In genomic region chr14:76538648-76539008, GRCh38 we compare ENCODE assay signal across 36 cellular contexts.
"Had no signal": no experiment of that assay in that cellular context is flagged by ENCODE, and none has a peak within 500 bp of the region (broad histone marks: within the 10 kb centered on the region; RNA-seq: fewer than 3 reads in every experiment).

No MANE protein-coding gene starts in this region.

- H3K36me3 ChIP-seq: ascending aorta, brain microvascular endothelial cell, breast epithelium had no signal

- H3K27me3 ChIP-seq: ascending aorta, brain microvascular endothelial cell, breast epithelium had no signal

- H3K27ac Mint-ChIP-seq: activated CD4-positive, alpha-beta memory T cell treated with anti-CD3 and anti-CD28 coated beads, Interleukin-2, amount 10 ng/mL, durations not matched to agents 7 days and 5 days; activated CD4-positive, alpha-beta T cell treated with anti-CD3 and anti-CD28 coated beads for 36 hours; activated CD4-positive, alpha-beta T cell treated with anti-CD3 and anti-CD28 coated beads, Interleukin-2, amount 10 ng/mL, durations not matched to agents 7 days and 5 days; activated CD8-positive, alpha-beta memory T cell treated with anti-CD3 and anti-CD28 coated beads, Interleukin-2, amount 10 ng/mL, durations not matched to agents 7 days and 5 days; activated CD8-positive, alpha-beta T cell treated with anti-CD3 and anti-CD28 coated beads, Interleukin-2, amount 10 ng/mL, durations not matched to agents 7 days and 5 days; activated naive CD4-positive, alpha-beta T cell treated with anti-CD3 and anti-CD28 coated beads, Interleukin-2, amount 10 ng/mL, durations not matched to agents 7 days and 5 days; activated naive CD4-positive, alpha-beta T cell treated with anti-CD3 and anti-CD28 coated beads, Interleukin-2, amount 50 U/mL, for 24 hours; activated naive CD8-positive, alpha-beta T cell; activated naive CD8-positive, alpha-beta T cell treated with anti-CD3 and anti-CD28 coated beads, Interleukin-2, amount 10 ng/mL, durations not matched to agents 7 days and 5 days; activated naive CD8-positive, alpha-beta T cell treated with anti-CD3 and anti-CD28 coated beads, Interleukin-2, amount 50 U/mL, for 24 hours; activated T-cell treated with anti-CD3 and anti-CD28 coated beads, Interleukin-2, amount 50 U/mL, for 24 hours; activated T-helper 2 cell treated with anti-CD3 and anti-CD28 coated beads, Interferon-gamma antibody, Interleukin-2, Interleukin-4, amounts not matched to agents 10 μg/mL and 5 μg/mL and 100 μg/mL, durations not matched to agents 14 hours and 24 hours and 36 hours; T-helper 1 cell treated with Interleukin-12 subunit alpha and Interleukin-12 subunit beta and Interleukin-4 antibody, amounts not matched to agents 30 μg/mL and 1 μg/mL, for 36 hours; T-helper 2 cell treated with Interferon-gamma antibody and Interleukin-4, amounts not matched to agents 5 μg/mL and 100 μg/mL, for 36 hours; WTC11 had no signal

- DNase-seq: activated CD4-positive, alpha-beta memory T cell treated with anti-CD3 and anti-CD28 coated beads, Interleukin-2, amount 10 ng/mL, durations not matched to agents 7 days and 5 days; activated CD4-positive, alpha-beta T cell treated with anti-CD3 and anti-CD28 coated beads for 1 hour; activated CD4-positive, alpha-beta T cell treated with anti-CD3 and anti-CD28 coated beads for 36 hours; activated CD4-positive, alpha-beta T cell treated with anti-CD3 and anti-CD28 coated beads for 48 hours; activated CD4-positive, alpha-beta T cell treated with anti-CD3 and anti-CD28 coated beads, Interleukin-2, amount 10 ng/mL, durations not matched to agents 7 days and 5 days; activated CD4-positive, alpha-beta T cell treated with anti-CD3 and anti-CD28 coated beads, Interleukin-2, amount 50 U/mL, for 48 hours; activated CD4-positive, CD25-positive, alpha-beta regulatory T cell; activated CD8-positive, alpha-beta memory T cell treated with anti-CD3 and anti-CD28 coated beads for 24 hours; activated CD8-positive, alpha-beta memory T cell treated with anti-CD3 and anti-CD28 coated beads, Interleukin-2, amount 10 ng/mL, durations not matched to agents 7 days and 5 days; activated CD8-positive, alpha-beta memory T cell treated with anti-CD3 and anti-CD28 coated beads, Interleukin-2, amount 50 U/mL, for 48 hours; activated CD8-positive, alpha-beta T cell treated with anti-CD3 and anti-CD28 coated beads, Interleukin-2, amount 10 ng/mL, durations not matched to agents 7 days and 5 days; activated effector memory CD4-positive, alpha-beta T cell treated with Interleukin-2 at 50 U/mL for 16 hours; activated gamma-delta T cell; activated naive CD4-positive, alpha-beta T cell treated with anti-CD3 and anti-CD28 coated beads, Interleukin-2, amount 10 ng/mL, durations not matched to agents 7 days and 5 days; activated naive CD4-positive, alpha-beta T cell treated with Interleukin-2 at 50 U/mL for 16 hours; activated naive CD8-positive, alpha-beta T cell treated with anti-CD3 and anti-CD28 coated beads, Interleukin-2, amount 10 ng/mL, durations not matched to agents 7 days and 5 days; activated naive CD8-positive, alpha-beta T cell treated with anti-CD3 and anti-CD28 coated beads, Interleukin-2, amount 50 U/mL, for 24 hours; activated T-cell treated with anti-CD3 and anti-CD28 coated beads, Interleukin-2, amount 50 U/mL, for 24 hours; activated T-cell treated with anti-CD3 and anti-CD28 coated beads, Interleukin-2, amount 50 U/mL, for 48 hours; amygdala; anterior cingulate cortex; brain microvascular endothelial cell; central memory CD4-positive, alpha-beta T cell; T-helper 1 cell; T-helper 2 cell; T-helper 9 cell had no signal

- H3K9me3 ChIP-seq: ascending aorta, breast epithelium had no signal

- ATAC-seq: activated CD4-positive, alpha-beta T cell treated with anti-CD3 and anti-CD28 coated beads for 36 hours; activated CD4-positive, CD25-positive, alpha-beta regulatory T cell treated with anti-CD3 and anti-CD28 coated beads, Interleukin-2, amount 50 U/mL, for 24 hours; activated CD8-positive, alpha-beta memory T cell treated with anti-CD3 and anti-CD28 coated beads, Interleukin-2, amount 10 ng/mL, durations not matched to agents 7 days and 5 days; activated CD8-positive, alpha-beta T cell treated with anti-CD3 and anti-CD28 coated beads, Interleukin-2, amount 10 ng/mL, durations not matched to agents 7 days and 5 days; activated naive CD8-positive, alpha-beta T cell treated with anti-CD3 and anti-CD28 coated beads, Interleukin-2, amount 50 U/mL, for 24 hours; WTC11 had no signal

- H3K4me1 Mint-ChIP-seq: activated CD4-positive, alpha-beta memory T cell treated with anti-CD3 and anti-CD28 coated beads, Interleukin-2, amount 10 ng/mL, durations not matched to agents 7 days and 5 days; activated CD4-positive, alpha-beta T cell treated with anti-CD3 and anti-CD28 coated beads for 36 hours; activated CD4-positive, alpha-beta T cell treated with anti-CD3 and anti-CD28 coated beads, Interleukin-2, amount 10 ng/mL, durations not matched to agents 7 days and 5 days; activated CD8-positive, alpha-beta memory T cell treated with anti-CD3 and anti-CD28 coated beads, Interleukin-2, amount 10 ng/mL, durations not matched to agents 7 days and 5 days; activated naive CD4-positive, alpha-beta T cell treated with anti-CD3 and anti-CD28 coated beads, Interleukin-2, amount 10 ng/mL, durations not matched to agents 7 days and 5 days; activated naive CD4-positive, alpha-beta T cell treated with anti-CD3 and anti-CD28 coated beads, Interleukin-2, amount 50 U/mL, for 24 hours; activated naive CD8-positive, alpha-beta T cell treated with anti-CD3 and anti-CD28 coated beads, Interleukin-2, amount 10 ng/mL, durations not matched to agents 7 days and 5 days; activated naive CD8-positive, alpha-beta T cell treated with anti-CD3 and anti-CD28 coated beads, Interleukin-2, amount 50 U/mL, for 24 hours had no signal

- H3K4me1 ChIP-seq: ascending aorta, breast epithelium had no signal

- H3K36me3 Mint-ChIP-seq: activated CD8-positive, alpha-beta memory T cell treated with anti-CD3 and anti-CD28 coated beads, Interleukin-2, amount 10 ng/mL, durations not matched to agents 7 days and 5 days; activated naive CD4-positive, alpha-beta T cell treated with anti-CD3 and anti-CD28 coated beads, Interleukin-2, amount 10 ng/mL, durations not matched to agents 7 days and 5 days; activated naive CD4-positive, alpha-beta T cell treated with anti-CD3 and anti-CD28 coated beads, Interleukin-2, amount 50 U/mL, for 24 hours; activated naive CD8-positive, alpha-beta T cell; activated naive CD8-positive, alpha-beta T cell treated with anti-CD3 and anti-CD28 coated beads, Interleukin-2, amount 10 ng/mL, durations not matched to agents 7 days and 5 days had no signal

- H3K9me3 Mint-ChIP-seq: activated CD4-positive, alpha-beta memory T cell treated with anti-CD3 and anti-CD28 coated beads, Interleukin-2, amount 10 ng/mL, durations not matched to agents 7 days and 5 days; activated CD4-positive, alpha-beta T cell treated with anti-CD3 and anti-CD28 coated beads, Interleukin-2, amount 10 ng/mL, durations not matched to agents 7 days and 5 days; activated naive CD4-positive, alpha-beta T cell treated with anti-CD3 and anti-CD28 coated beads, Interleukin-2, amount 10 ng/mL, durations not matched to agents 7 days and 5 days; activated naive CD4-positive, alpha-beta T cell treated with anti-CD3 and anti-CD28 coated beads, Interleukin-2, amount 50 U/mL, for 24 hours; activated naive CD8-positive, alpha-beta T cell treated with anti-CD3 and anti-CD28 coated beads, Interleukin-2, amount 10 ng/mL, durations not matched to agents 7 days and 5 days; activated naive CD8-positive, alpha-beta T cell treated with anti-CD3 and anti-CD28 coated beads, Interleukin-2, amount 50 U/mL, for 24 hours; activated T-cell treated with anti-CD3 and anti-CD28 coated beads, Interleukin-2, amount 50 U/mL, for 24 hours; activated T-helper 2 cell treated with anti-CD3 and anti-CD28 coated beads, Interferon-gamma antibody, Interleukin-2, Interleukin-4, amounts not matched to agents 10 μg/mL and 5 μg/mL and 100 μg/mL, durations not matched to agents 14 hours and 24 hours and 36 hours; T-helper 1 cell treated with Interleukin-12 subunit alpha and Interleukin-12 subunit beta and Interleukin-4 antibody, amounts not matched to agents 30 μg/mL and 1 μg/mL, for 36 hours; T-helper 2 cell treated with Interferon-gamma antibody and Interleukin-4, amounts not matched to agents 5 μg/mL and 100 μg/mL, for 36 hours had no signal

- H3K4me3 Mint-ChIP-seq: activated CD4-positive, alpha-beta memory T cell treated with anti-CD3 and anti-CD28 coated beads, Interleukin-2, amount 10 ng/mL, durations not matched to agents 7 days and 5 days; activated CD4-positive, alpha-beta T cell treated with anti-CD3 and anti-CD28 coated beads for 36 hours; activated CD4-positive, alpha-beta T cell treated with anti-CD3 and anti-CD28 coated beads, Interleukin-2, amount 10 ng/mL, durations not matched to agents 7 days and 5 days; activated CD8-positive, alpha-beta memory T cell treated with anti-CD3 and anti-CD28 coated beads, Interleukin-2, amount 10 ng/mL, durations not matched to agents 7 days and 5 days; activated CD8-positive, alpha-beta T cell treated with anti-CD3 and anti-CD28 coated beads, Interleukin-2, amount 10 ng/mL, durations not matched to agents 7 days and 5 days; activated naive CD4-positive, alpha-beta T cell treated with anti-CD3 and anti-CD28 coated beads, Interleukin-2, amount 10 ng/mL, durations not matched to agents 7 days and 5 days; activated naive CD4-positive, alpha-beta T cell treated with anti-CD3 and anti-CD28 coated beads, Interleukin-2, amount 50 U/mL, for 24 hours; activated naive CD8-positive, alpha-beta T cell; activated naive CD8-positive, alpha-beta T cell treated with anti-CD3 and anti-CD28 coated beads, Interleukin-2, amount 10 ng/mL, durations not matched to agents 7 days and 5 days; activated naive CD8-positive, alpha-beta T cell treated with anti-CD3 and anti-CD28 coated beads, Interleukin-2, amount 50 U/mL, for 24 hours; activated T-cell treated with anti-CD3 and anti-CD28 coated beads, Interleukin-2, amount 50 U/mL, for 24 hours; T-helper 1 cell treated with Interleukin-12 subunit alpha and Interleukin-12 subunit beta and Interleukin-4 antibody, amounts not matched to agents 30 μg/mL and 1 μg/mL, for 36 hours; T-helper 2 cell treated with Interferon-gamma antibody and Interleukin-4, amounts not matched to agents 5 μg/mL and 100 μg/mL, for 36 hours; WTC11 had no signal

- H3K4me3 ChIP-seq: ascending aorta, breast epithelium had no signal

- H3K27ac ChIP-seq: ascending aorta, brain microvascular endothelial cell, breast epithelium, VCaP had no signal
